ENCODE assay signal across 13 cellular contexts in genomic region chr7:101932053-101932452, GRCh38.
"Had no signal": no experiment of that assay in that cellular context is flagged by ENCODE, and none has a peak within 500 bp of the region (broad histone marks: within the 10 kb centered on the region; RNA-seq: fewer than 3 reads in every experiment).

No MANE protein-coding gene starts in this region.

- H3K27me3 Mint-ChIP-seq: activated naive CD8-positive, alpha-beta T cell; naive thymus-derived CD8-positive, alpha-beta T cell had no signal

- H3K9me3 ChIP-seq: esophagus muscularis mucosa, mucosa of descending colon had no signal

- H3K36me3 ChIP-seq: esophagus muscularis mucosa had no signal

- H3K27me3 ChIP-seq: dorsolateral prefrontal cortex, esophagus muscularis mucosa had no signal

- FAIRE-seq: urothelium cell line had no signal

- DNase-seq: amygdala; dorsolateral prefrontal cortex; left colon; naive thymus-derived CD8-positive, alpha-beta T cell; occipital lobe; psoas muscle; stimulated activated CD4-positive, alpha-beta T cell treated with anti-CD3 and anti-CD28 coated beads, Interleukin-4, amount 100 ng/mL, for 4 hours had no signal

- H3K4me3 ChIP-seq: dorsolateral prefrontal cortex, esophagus muscularis mucosa, lung, mucosa of descending colon, psoas muscle had no signal

- H3K27ac Mint-ChIP-seq: activated naive CD8-positive, alpha-beta T cell; naive thymus-derived CD8-positive, alpha-beta T cell had no signal

- ATAC-seq: activated CD4-positive, CD25-positive, alpha-beta regulatory T cell treated with anti-CD3 and anti-CD28 coated beads, Interleukin-2, amount 50 U/mL, for 24 hours; left colon; mucosa of descending colon; naive thymus-derived CD8-positive, alpha-beta T cell; psoas muscle had no signal

- H3K27ac ChIP-seq: dorsolateral prefrontal cortex, esophagus muscularis mucosa, psoas muscle had no signal

- H3K9me3 Mint-ChIP-seq: naive thymus-derived CD8-positive, alpha-beta T cell had no signal

- H3K4me3 Mint-ChIP-seq: activated naive CD8-positive, alpha-beta T cell; naive thymus-derived CD8-positive, alpha-beta T cell had no signal
